ENCODE assay signal across 14 cellular contexts in the genomic region with DNA sequence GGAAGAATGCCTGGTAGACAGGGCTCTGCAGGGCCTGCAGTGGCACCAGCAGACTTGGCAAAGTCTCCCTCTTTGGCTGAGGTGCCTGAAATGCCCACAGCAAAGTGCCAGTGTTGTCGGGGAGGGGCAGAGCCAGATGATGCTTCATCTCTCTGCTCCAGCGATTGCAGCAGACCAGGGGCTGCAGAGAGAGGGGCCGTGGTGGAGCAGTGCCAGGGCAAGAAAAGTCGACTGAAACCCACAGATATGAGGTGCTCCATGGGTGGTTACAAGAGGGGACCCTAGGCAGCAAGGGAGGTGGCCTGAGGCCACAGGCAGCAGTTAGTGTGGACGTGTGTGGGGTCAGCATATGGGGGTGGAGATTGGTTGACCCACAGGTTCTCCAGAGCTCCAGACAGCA.
DNase-seq lines count a peak whose midpoint lies in the region; TF ChIP-seq lines count a peak whose summit lies in the region.
"Had no signal": no experiment of that assay in that cellular context is flagged by ENCODE, and none has a peak within 500 bp of the region (broad histone marks: within the 10 kb centered on the region; RNA-seq: fewer than 3 reads in every experiment).

No MANE protein-coding gene starts in this region.

- no peaks in the 10 kb centered on the region for H3K4me1 Mint-ChIP-seq in neural crest cell
- H3K4me1 Mint-ChIP-seq: CD4-positive, CD25-positive, alpha-beta regulatory T cell; CD8-positive, alpha-beta memory T cell had no signal

- peaks cover 19% of the 10 kb centered on the region for H3K9me3 Mint-ChIP-seq in neural crest cell

- peaks cover 21% of the 10 kb centered on the region for H3K27me3 Mint-ChIP-seq in neural crest cell (ENCODE audit: low read depth)

- no peak overlapping the region for H3K4me3 Mint-ChIP-seq in neural crest cell
- H3K4me3 Mint-ChIP-seq: CD4-positive, CD25-positive, alpha-beta regulatory T cell; CD8-positive, alpha-beta memory T cell had no signal

- TF ChIP-seq CTCF in neural crest cell (conservative IDR thresholded peaks at IDR 0.05): no peak

- peaks cover 9% of the 10 kb centered on the region for H3K36me3 Mint-ChIP-seq in neural crest cell (ENCODE audit: low read depth)
- H3K36me3 Mint-ChIP-seq: CD4-positive, CD25-positive, alpha-beta regulatory T cell had no signal

- DNase-seq in ecto neural progenitor cell (ENCODE audit: low spot score): peak; percentile 21
- peak; percentile 28 for DNase-seq in islet precursor cell
- no peak for DNase-seq in neural crest cell (ENCODE audit: low read depth, low spot score)
- DNase-seq in ureter (ENCODE audit: low spot score): peak; percentile 17
- DNase-seq in putamen (ENCODE audit: low spot score): no peak
- no peak for DNase-seq in AML-193 (lab: John Stamatoyannopoulos, UW)
- DNase-seq: BE2C; C1 segment of cervical spinal cord; CD4-positive, CD25-positive, alpha-beta regulatory T cell; CD8-positive, alpha-beta memory T cell; COR-L47; DMS 273 treated with DMSO at 0.1 percent for 48 hours; DND-41; GM23248 had no signal

- H3K27ac Mint-ChIP-seq in neural crest cell (ENCODE audit: unreplicated experiment): peak overlapping the region; percentile 27
- H3K27ac Mint-ChIP-seq: CD4-positive, CD25-positive, alpha-beta regulatory T cell; CD8-positive, alpha-beta memory T cell had no signal

Comparison
In these comparisons a context has a peak if more than half of its experiments do, and no peak if none do; other contexts are left out.
1. DNase-seq: peak in ecto neural progenitor cell (single experiment), islet precursor cell (single experiment) and ureter (single experiment); none in neural crest cell (single experiment), putamen (single experiment) and AML-193 (0 of 2).